18 cellular contexts compared by ENCODE assay signal in the genomic region with DNA sequence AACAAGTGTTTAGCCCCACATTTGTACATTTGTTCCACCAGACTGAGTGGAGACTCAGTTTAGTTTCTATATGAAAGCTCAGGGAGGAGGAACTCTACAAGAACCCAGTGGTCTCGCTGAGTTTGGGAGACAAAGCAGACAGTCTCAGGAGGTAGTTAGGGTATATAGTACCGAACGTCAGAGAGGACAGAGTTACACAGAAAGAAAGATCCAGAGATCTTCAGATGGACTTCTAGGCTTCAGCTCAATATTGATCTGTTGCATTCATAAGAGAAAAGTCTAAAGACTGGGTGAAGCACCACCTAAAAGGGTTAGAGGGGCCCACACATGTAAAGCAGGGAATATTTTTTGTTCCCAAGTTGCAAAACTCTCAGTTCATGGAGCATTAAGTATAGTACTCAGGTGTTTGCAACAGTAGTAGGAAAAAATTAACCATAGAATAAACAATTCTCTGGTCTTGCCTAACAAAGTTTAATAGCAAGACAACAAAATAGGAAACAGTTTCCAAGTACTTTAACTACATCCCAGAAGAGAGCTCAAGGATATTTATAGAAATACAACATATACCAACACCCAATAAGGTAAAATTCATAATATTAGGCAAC. TPM values are rescaled to one million over a fixed set of nuclear protein-coding genes. Genes with fewer than 3 reads are reported as not detected.
DNase-seq lines count a peak whose midpoint lies in the region; ATAC-seq and TF ChIP-seq lines count a peak whose summit lies in the region.
"Had no signal": no experiment of that assay in that cellular context is flagged by ENCODE, and none has a peak within 500 bp of the region (broad histone marks: within the 10 kb centered on the region; RNA-seq: fewer than 3 reads in every experiment).

No MANE protein-coding gene starts in this region.

- no peak for TF ChIP-seq POLR2A in body of pancreas (IDR thresholded peaks at IDR 0.05)
- no peak for TF ChIP-seq POLR2A in stomach (IDR thresholded peaks at IDR 0.05)

- WGBS in body of pancreas, 2 donors, result 19 to 27% methylated on average over 3 of the region's 3 CpGs
- 31 to 61% (median 44%) methylated on average over 3 of the region's 3 CpGs for WGBS in stomach, 5 donors

- peaks cover 0 to 2% of the 10 kb centered on the region in 2 donors for H3K4me1 Mint-ChIP-seq in stimulated activated naive B cell treated with anti-CD40 and anti-IgM and Interleukin-4, amounts not matched to agents 10 μg/mL and 1 μg/mL and 100 μg/mL, for 72 hours

- peak overlapping the region; percentile 50 to 74 (median 67) for H3K27ac ChIP-seq in body of pancreas
- H3K27ac ChIP-seq in lower lobe of right lung, result peak overlapping the region; percentile 66
- H3K27ac ChIP-seq in stomach, result peak overlapping the region in 4 of 5 donors; percentile 15 to 73 (median 36)
- H3K27ac ChIP-seq: RWPE1 had no signal

- peak; percentile 48 for DNase-seq in HuH-7 (ENCODE audit: low spot score)
- DNase-seq in body of pancreas, result no peak
- DNase-seq in lower lobe of right lung, result no peak
- DNase-seq in stomach, result no peak
- DNase-seq in NCI-H2227 (lab: John Stamatoyannopoulos, UW; ENCODE audit: unreplicated experiment), result no peak
- no peak for DNase-seq in stimulated activated naive B cell treated with anti-CD40 and anti-IgM and Interleukin-4, amounts not matched to agents 10 μg/mL and 1 μg/mL and 100 μg/mL, for 72 hours
- DNase-seq: activated naive CD4-positive, alpha-beta T cell treated with anti-CD3 and anti-CD28 coated beads, Interleukin-2, amount 50 U/mL, for 16 hours; C1 segment of cervical spinal cord; cerebellar nuclear complex; H7; NCI-H1436 treated with DMSO at 0.1 percent for 48 hours; NCI-H524 treated with DMSO at 0.1 percent for 48 hours; nephron progenitor cell; stimulated activated CD4-positive, alpha-beta T cell treated with anti-CD3 and anti-CD28 coated beads, Interleukin-12 subunit alpha, Interleukin-12 subunit beta, amount 100 ng/mL, for 4 hours; T1000 had no signal

- H3K9me3 ChIP-seq in body of pancreas (no peaks in the 10 kb centered on the region), lower lobe of right lung (no peaks in the 10 kb centered on the region), stomach (no peaks in the 10 kb centered on the region)

- H3K9me3 Mint-ChIP-seq in stimulated activated naive B cell treated with anti-CD40 and anti-IgM and Interleukin-4, amounts not matched to agents 10 μg/mL and 1 μg/mL and 100 μg/mL, for 72 hours, result no peaks in the 10 kb centered on the region

- H3K27me3 ChIP-seq in body of pancreas (no peaks in the 10 kb centered on the region), lower lobe of right lung (ENCODE audit: low read depth) (no peaks in the 10 kb centered on the region), stomach (no peaks in the 10 kb centered on the region)

- H3K36me3 ChIP-seq in body of pancreas (replicated peaks in 1 of 2; ENCODE audit: insufficient read depth in 1 of 2, low read depth in 2 of 2) (no peaks in the 10 kb centered on the region), lower lobe of right lung (peaks cover 4% of the 10 kb centered on the region), stomach (no peaks in the 10 kb centered on the region)

- H3K4me1 ChIP-seq in body of pancreas, result peaks cover 50% of the 10 kb centered on the region
- H3K4me1 ChIP-seq in lower lobe of right lung, result peaks cover 51% of the 10 kb centered on the region
- H3K4me1 ChIP-seq in stomach, result peaks cover 0 to 51% (median 10%) of the 10 kb centered on the region in 4 donors

- no peak overlapping the region for H3K4me3 Mint-ChIP-seq in stimulated activated naive B cell treated with anti-CD40 and anti-IgM and Interleukin-4, amounts not matched to agents 10 μg/mL and 1 μg/mL and 100 μg/mL, for 72 hours
- H3K4me3 Mint-ChIP-seq: nephron progenitor cell had no signal

- no peak for TF ChIP-seq EP300 in stomach (IDR thresholded peaks at IDR 0.05)

- H3K36me3 Mint-ChIP-seq in stimulated activated naive B cell treated with anti-CD40 and anti-IgM and Interleukin-4, amounts not matched to agents 10 μg/mL and 1 μg/mL and 100 μg/mL, for 72 hours, result no peaks in the 10 kb centered on the region

- intact Hi-C loops in body of pancreas (cut with DNase I) (no loop called here), lower lobe of right lung (cut with DNase I) (no loop called here), stomach (cut with DNase I; ENCODE audit: low total_unique reads) (no loop called here)

- H3K27me3 Mint-ChIP-seq in stimulated activated naive B cell treated with anti-CD40 and anti-IgM and Interleukin-4, amounts not matched to agents 10 μg/mL and 1 μg/mL and 100 μg/mL, for 72 hours, result no peaks in the 10 kb centered on the region

- H3K4me3 ChIP-seq in body of pancreas, result no peak overlapping the region
- H3K4me3 ChIP-seq in lower lobe of right lung, result peak overlapping the region; percentile 59
- H3K4me3 ChIP-seq in stomach, result peak overlapping the region in 3 of 4 donors; percentile 6 to 49 (median 15)

- TF ChIP-seq CTCF in body of pancreas (IDR thresholded peaks at IDR 0.05), result no peak
- no peak for TF ChIP-seq CTCF in lower lobe of right lung (IDR thresholded peaks at IDR 0.05)
- no peak for TF ChIP-seq CTCF in stomach (IDR thresholded peaks at IDR 0.05)

- H3K27ac Mint-ChIP-seq in stimulated activated naive B cell treated with anti-CD40 and anti-IgM and Interleukin-4, amounts not matched to agents 10 μg/mL and 1 μg/mL and 100 μg/mL, for 72 hours, result no peak overlapping the region
- H3K27ac Mint-ChIP-seq: nephron progenitor cell had no signal

- ATAC-seq in body of pancreas (peak; percentile 51), lower lobe of right lung (peak in 1 of 2 donors; percentile 69), HG02870 (IDR thresholded peaks at IDR 0.05; ENCODE audit: unreplicated experiment) (no peak), GM18511 (IDR thresholded peaks at IDR 0.05; ENCODE audit: unreplicated experiment) (no peak)
- ATAC-seq in stimulated activated naive B cell treated with anti-CD40 and anti-IgM and Interleukin-4, amounts not matched to agents 10 μg/mL and 1 μg/mL and 100 μg/mL, for 72 hours (replicated peaks), result no peak

RNA-seq across cellular contexts. Expression of gene TFPI, which starts 4.2 kb away (rescaled TPM):
- total RNA-seq in body of pancreas (10 to 100 TPM; 21.1 to 54.2 TPM), lower lobe of right lung (311 TPM), stomach (100 to 1,000 TPM in 1 of 5 donors, 10 to 100 TPM in 3, 1 to 10 TPM in 1; 7.5 to 118 (median 23.9) TPM)
- polyA plus RNA-seq in stomach, result 10 to 100 TPM; 10.3 to 13.6 (median 12.1) TPM

Comparison
In these comparisons a context has a peak if more than half of its experiments do, and no peak if none do; other contexts are left out.
1. H3K4me3 ChIP-seq: peak in lower lobe of right lung (single experiment) and stomach (3 of 4); none in body of pancreas (0 of 2).
2. Peak in every context shown above with its lines, with median percentiles within 50 percentile points of each other: H3K27ac ChIP-seq.